8 cellular contexts compared by ENCODE assay signal in the genomic region with DNA sequence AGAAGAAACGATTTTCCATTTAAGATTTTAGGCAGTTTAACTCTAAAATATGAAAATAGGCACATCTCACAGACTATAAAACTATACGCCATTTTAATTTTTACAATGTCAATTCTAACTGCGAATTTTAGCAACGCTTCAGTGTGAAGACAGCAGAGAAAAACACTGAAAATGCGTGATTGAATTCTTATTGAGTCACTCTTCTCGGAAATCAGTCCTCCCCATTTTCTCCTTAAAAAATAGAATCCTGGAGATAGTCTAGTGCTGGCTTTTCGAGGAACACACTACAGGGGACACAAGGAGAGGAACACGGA. TPM values are rescaled to one million over a fixed set of nuclear protein-coding genes. Genes with fewer than 3 reads are reported as not detected.
A peak's percentile ranks its signal among the peaks of the same experiment; 100 is the strongest.
DNase-seq lines count a peak whose midpoint lies in the region; ATAC-seq and TF ChIP-seq lines count a peak whose summit lies in the region.

No MANE protein-coding gene starts in this region.

- H3K27ac ChIP-seq in heart left ventricle (peak overlapping the region in 9 of 12 donors; percentile 2 to 77 (median 66)), body of pancreas (peak overlapping the region in 3 of 4 donors; percentile 72 to 87 (median 86)), mesendoderm (ENCODE audit: low read depth, low read length) (no peak overlapping the region), urinary bladder (ENCODE audit: low read depth) (no peak overlapping the region)

- no peak overlapping the region for H4K8ac ChIP-seq in mesendoderm (ENCODE audit: low read depth, low read length)

- peaks cover 1% of the 10 kb centered on the region for H3K79me1 ChIP-seq in mesendoderm (ENCODE audit: low read length)

- TF ChIP-seq CTCF in heart left ventricle (IDR thresholded peaks at IDR 0.05) (no peak), body of pancreas (IDR thresholded peaks at IDR 0.05) (no peak)

- WGBS in heart left ventricle, 4 donors = 22 to 24% (median 23%) methylated on average over 8 of the region's 8 CpGs
- WGBS in body of pancreas, 2 donors = 9% methylated on average over 8 of the region's 8 CpGs
- no CpG with 5 or more reads among the region's 8 CpGs for WGBS in mesendoderm (ENCODE audit: extremely low coverage, insufficient coverage, low lambda C conversion rate)
- WGBS in urinary bladder = 11% methylated on average over 8 of the region's 8 CpGs

- ATAC-seq in heart left ventricle = no peak
- no peak for ATAC-seq in left ventricle myocardium superior
- no peak for ATAC-seq in body of pancreas
- no peak for ATAC-seq in HG02798 (IDR thresholded peaks at IDR 0.05; ENCODE audit: poor library complexity, unreplicated experiment)

- H3K4me1 ChIP-seq in heart left ventricle = peaks cover 0 to 20% (median 8%) of the 10 kb centered on the region in 12 donors
- H3K4me1 ChIP-seq in body of pancreas = peaks cover 9% of the 10 kb centered on the region
- H3K4me1 ChIP-seq in mesendoderm (ENCODE audit: control insufficient read depth, low read depth, low read length) = no peaks in the 10 kb centered on the region
- no peaks in the 10 kb centered on the region for H3K4me1 ChIP-seq in urinary bladder (ENCODE audit: insufficient read depth)

- no peak overlapping the region for H2BK15ac ChIP-seq in mesendoderm (replicated peaks; ENCODE audit: low read depth)

- H3K18ac ChIP-seq in mesendoderm (ENCODE audit: low read length) = no peak overlapping the region

- H3K4ac ChIP-seq in mesendoderm (ENCODE audit: low read depth, low read length) = no peak overlapping the region

- H2BK5ac ChIP-seq in mesendoderm (ENCODE audit: low read length) = no peak overlapping the region

- intact Hi-C loops in heart left ventricle (cut with DNase I) = loop anchor here in 8 of 10 donors (1.0 to 10.0 kb wide), 6 partner anchors 21 to 429 kb away; a partner anchor contains a TSS
- intact Hi-C loops in left ventricle myocardium superior (cut with micrococcal nuclease) = no loop called here
- intact Hi-C loops in body of pancreas (cut with DNase I) = no loop called here

- H3K27me3 ChIP-seq in heart left ventricle (peaks cover 0 to 3% (median 0%) of the 10 kb centered on the region in 9 donors), body of pancreas (no peaks in the 10 kb centered on the region), mesendoderm (ENCODE audit: insufficient read depth, low read length, poor library complexity) (no peaks in the 10 kb centered on the region)

- DNase-seq in heart left ventricle (no peak), left ventricle myocardium superior (no peak), body of pancreas (no peak), mesendoderm (no peak), NCI-H2029 (lab: John Stamatoyannopoulos, UW) (no peak), NCI-H1930 (lab: John Stamatoyannopoulos, UW) (no peak)

- no peak overlapping the region for H3K4me2 ChIP-seq in mesendoderm (ENCODE audit: low read length)

- H3K9me3 ChIP-seq in heart left ventricle = no peaks in the 10 kb centered on the region
- no peaks in the 10 kb centered on the region for H3K9me3 ChIP-seq in body of pancreas

- H3K23ac ChIP-seq in mesendoderm (ENCODE audit: low read length) = no peak overlapping the region

- H4K5ac ChIP-seq in mesendoderm (ENCODE audit: low read length) = no peak overlapping the region

- H3K36me3 ChIP-seq in heart left ventricle (no peaks in the 10 kb centered on the region), body of pancreas (replicated peaks in 1 of 2; ENCODE audit: insufficient read depth in 1 of 2, low read depth in 2 of 2) (no peaks in the 10 kb centered on the region), mesendoderm (ENCODE audit: control insufficient read depth, insufficient read depth, low read length) (no peaks in the 10 kb centered on the region), urinary bladder (ENCODE audit: insufficient read depth) (no peaks in the 10 kb centered on the region)

- H2AK5ac ChIP-seq in mesendoderm (ENCODE audit: low read length) = no peak overlapping the region

- H3K79me2 ChIP-seq in mesendoderm (ENCODE audit: control insufficient read depth, insufficient read depth, low read length) = peaks cover 9% of the 10 kb centered on the region

- H2BK120ac ChIP-seq in mesendoderm (ENCODE audit: low read depth, low read length) = no peak overlapping the region

- H3K56ac ChIP-seq in mesendoderm (ENCODE audit: low read length) = no peak overlapping the region

- H3K9ac ChIP-seq in mesendoderm (ENCODE audit: low read length) = peak overlapping the region; percentile 4

- TF ChIP-seq POLR2A in heart left ventricle (IDR thresholded peaks at IDR 0.05) = no peak
- TF ChIP-seq POLR2A in body of pancreas (IDR thresholded peaks at IDR 0.05) = no peak

- H3K4me3 ChIP-seq in heart left ventricle = peak overlapping the region in 11 of 12 donors; percentile 62 to 94 (median 79)
- peak overlapping the region; percentile 60 to 98 for H3K4me3 ChIP-seq in body of pancreas
- H3K4me3 ChIP-seq in mesendoderm (ENCODE audit: low read length) = no peak overlapping the region
- peak overlapping the region; percentile 90 for H3K4me3 ChIP-seq in urinary bladder (ENCODE audit: low read depth, low read length)

RNA-seq across cellular contexts. Expression of a gene that starts 0.4 kb away (rescaled TPM):
- 1 to 10 TPM in 8 of 9 donors, under 1 TPM in 1; 0.76 to 3.6 (median 1.7) TPM for total RNA-seq in heart left ventricle
- polyA plus RNA-seq in heart left ventricle = 1 to 10 TPM in 1 of 2 donors, under 1 TPM in 1; 0.38 to 1.3 TPM
- 1.1 TPM for total RNA-seq in left ventricle myocardium superior
- total RNA-seq in body of pancreas = 10 to 100 TPM in 1 of 2 donors, 1 to 10 TPM in 1; 4.2 to 12.2 TPM
- polyA plus RNA-seq in mesendoderm (2013, experiment 1 of 2) = 12.2 TPM
- polyA plus RNA-seq in mesendoderm (2013, experiment 2 of 2) = 13.0 TPM
- total RNA-seq in urinary bladder = 5.0 TPM
- polyA plus RNA-seq in urinary bladder = 3.5 TPM

Comparison
In these comparisons a context has a peak if more than half of its experiments do, and no peak if none do; other contexts are left out.
1. intact Hi-C loops: an anchor here in heart left ventricle (1.0 to 10.0 kb wide); none called in left ventricle myocardium superior and body of pancreas.
2. H3K27ac ChIP-seq: peak in heart left ventricle (9 of 12) and body of pancreas (3 of 4); none in mesendoderm (single experiment) and urinary bladder (single experiment).